ENCODE assay signal across 17 cellular contexts in the genomic region with DNA sequence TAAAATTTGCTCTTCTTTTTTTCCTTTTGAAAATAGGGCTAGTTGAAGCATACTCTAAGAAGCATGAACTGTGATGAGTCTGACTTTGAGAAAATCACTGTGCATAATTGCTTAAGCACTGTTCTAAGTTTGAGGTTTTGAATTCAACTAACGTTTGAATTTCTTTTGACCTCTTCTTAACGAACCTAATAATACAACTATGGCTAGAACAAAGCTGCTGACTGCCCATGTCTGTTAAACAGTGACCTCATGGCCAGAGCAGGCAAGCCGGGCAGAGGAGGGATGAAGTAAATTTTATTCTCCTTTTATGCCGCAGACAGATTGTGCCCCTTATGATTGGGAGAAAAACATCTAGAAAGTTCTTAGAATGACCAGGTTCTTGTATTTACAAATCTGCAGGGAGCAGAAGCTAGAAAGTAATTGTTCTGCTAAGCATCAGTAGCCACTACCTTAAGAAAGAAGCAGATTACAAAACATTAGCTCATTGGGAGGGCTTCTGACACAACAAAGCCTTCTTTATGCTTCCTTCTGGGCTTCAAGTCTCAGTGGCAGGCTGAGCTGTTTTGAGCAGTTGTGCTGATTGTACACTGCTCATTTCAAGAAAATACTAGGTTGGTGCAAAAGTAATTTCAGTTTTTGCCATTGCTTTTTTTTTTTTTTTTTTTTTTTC.
DNase-seq lines count a peak whose midpoint lies in the region; ATAC-seq and TF ChIP-seq lines count a peak whose summit lies in the region.
"Had no signal": no experiment of that assay in that cellular context is flagged by ENCODE, and none has a peak within 500 bp of the region (broad histone marks: within the 10 kb centered on the region; RNA-seq: fewer than 3 reads in every experiment).

No MANE protein-coding gene starts in this region.

- H3K27ac ChIP-seq in PC-3 (ENCODE audit: low read length), result 0 out of 2 replicates have a peak overlapping the region, but pooled peaks have one; percentile 7
- H3K27ac ChIP-seq in esophagus muscularis mucosa (replicated peaks in 1 of 4), result peak overlapping the region; percentile 18 to 43 (median 30)
- H3K27ac ChIP-seq: BLaER1 treated with 17β-estradiol and CSF1 and Interleukin-3, amounts not matched to agents 10 nM and 100 nM had no signal

- TF ChIP-seq POLR2A in esophagus muscularis mucosa (IDR thresholded peaks at IDR 0.05; ENCODE audit: low read depth), result no peak

- H3K4me3 ChIP-seq in PC-3 (ENCODE audit: low read length), result no peak overlapping the region
- no peak overlapping the region for H3K4me3 ChIP-seq in esophagus muscularis mucosa
- H3K4me3 ChIP-seq: BLaER1 treated with 17β-estradiol and CSF1 and Interleukin-3, amounts not matched to agents 10 nM and 100 nM had no signal

- no peak for TF ChIP-seq EP300 in esophagus muscularis mucosa (IDR thresholded peaks at IDR 0.05)

- H2AFZ ChIP-seq in PC-3 (ENCODE audit: low read length), result no peak overlapping the region

- ATAC-seq in PC-3 (peak; percentile 42), HG02763 (IDR thresholded peaks at IDR 0.05; ENCODE audit: unreplicated experiment) (no peak), GM18498 (IDR thresholded peaks at IDR 0.05; ENCODE audit: unreplicated experiment) (no peak)
- ATAC-seq: activated CD8-positive, alpha-beta T cell treated with anti-CD3 and anti-CD28 coated beads for 36 hours; HepG2; naive thymus-derived CD4-positive, alpha-beta T cell; T-helper 17 cell had no signal

- H3K27me3 Mint-ChIP-seq in nephron (ENCODE audit: low read depth), result no peaks in the 10 kb centered on the region

- TF ChIP-seq CTCF in PC-3 (conservative IDR thresholded peaks at IDR 0.05; ENCODE audit: low read depth, low read length) (no peak), esophagus muscularis mucosa (IDR thresholded peaks at IDR 0.05) (no peak), nephron (IDR thresholded peaks at IDR 0.05; ENCODE audit: unreplicated experiment in 3 of 3) (no peak)

- no peaks in the 10 kb centered on the region for H3K9me2 ChIP-seq in PC-3 (replicated peaks; ENCODE audit: low read length)

- intact Hi-C loops in PC-3 (cut with micrococcal nuclease), result loop anchor here (10.0 kb wide), 1 partner anchor 604 kb away; no protein-coding TSS in a partner anchor
- intact Hi-C loops in esophagus muscularis mucosa (cut with DNase I), result loop anchor here (10.0 kb wide), 1 partner anchor 344 kb away; no protein-coding TSS in a partner anchor

- H3K4me3 Mint-ChIP-seq in nephron, result no peak overlapping the region
- H3K4me3 Mint-ChIP-seq: activated CD8-positive, alpha-beta T cell treated with anti-CD3 and anti-CD28 coated beads for 36 hours; naive thymus-derived CD4-positive, alpha-beta T cell; T-helper 17 cell had no signal

- no peak overlapping the region for H3K4me2 ChIP-seq in PC-3 (ENCODE audit: low read length)
- H3K4me2 ChIP-seq: BLaER1 treated with 17β-estradiol and CSF1 and Interleukin-3, amounts not matched to agents 10 nM and 100 nM had no signal

- H3K36me3 Mint-ChIP-seq in nephron (ENCODE audit: low read depth), result peaks cover 5% of the 10 kb centered on the region
- H3K36me3 Mint-ChIP-seq: naive thymus-derived CD4-positive, alpha-beta T cell had no signal

- H3K4me1 ChIP-seq in PC-3 (ENCODE audit: insufficient read depth, low read length) (peaks cover 8% of the 10 kb centered on the region; the same call in 1 of the 2 replicates), esophagus muscularis mucosa (peaks cover 0 to 26% (median 23%) of the 10 kb centered on the region in 4 donors)
- H3K4me1 ChIP-seq: BLaER1 treated with 17β-estradiol and CSF1 and Interleukin-3, amounts not matched to agents 10 nM and 100 nM had no signal

- H3K36me3 ChIP-seq in PC-3 (ENCODE audit: low read depth, low read length), result no peaks in the 10 kb centered on the region
- H3K36me3 ChIP-seq in esophagus muscularis mucosa, result peaks cover 0 to 8% (median 0%) of the 10 kb centered on the region in 4 donors
- H3K36me3 ChIP-seq: BLaER1 treated with 17β-estradiol and CSF1 and Interleukin-3, amounts not matched to agents 10 nM and 100 nM had no signal

- H3K9me3 Mint-ChIP-seq in nephron, result no peaks in the 10 kb centered on the region
- H3K9me3 Mint-ChIP-seq: activated CD8-positive, alpha-beta T cell treated with anti-CD3 and anti-CD28 coated beads for 36 hours had no signal

- H3K9me3 ChIP-seq in PC-3 (ENCODE audit: low read length), result no peaks in the 10 kb centered on the region
- H3K9me3 ChIP-seq in esophagus muscularis mucosa, result no peaks in the 10 kb centered on the region
- H3K9me3 ChIP-seq: BLaER1 treated with 17β-estradiol and CSF1 and Interleukin-3, amounts not matched to agents 10 nM and 100 nM had no signal

- DNase-seq in COLO829 (ENCODE audit: low spot score), result peak; percentile 64
- peak; percentile 11 for DNase-seq in PC-3
- no peak for DNase-seq in esophagus muscularis mucosa (ENCODE audit: extremely low spot score)
- no peak for DNase-seq in NCI-H446 (lab: John Stamatoyannopoulos, UW)
- DNase-seq in ureter (ENCODE audit: low spot score), result no peak
- DNase-seq: activated CD8-positive, alpha-beta T cell treated with anti-CD3 and anti-CD28 coated beads for 36 hours; activated naive CD4-positive, alpha-beta T cell treated with anti-CD3 and anti-CD28 coated beads, Interleukin-2, amount 50 U/mL, for 16 hours; effector CD4-positive, alpha-beta T cell; naive thymus-derived CD4-positive, alpha-beta T cell; NCI-H2029; stimulated activated CD4-positive, alpha-beta T cell treated with anti-CD3 and anti-CD28 coated beads, Interleukin-12 subunit alpha, Interleukin-12 subunit beta, amount 100 ng/mL, for 4 hours; T-helper 17 cell had no signal

- H3K79me2 ChIP-seq in PC-3 (ENCODE audit: low read length), result no peaks in the 10 kb centered on the region

- H3K4me1 Mint-ChIP-seq in nephron, result peaks cover under 1% of the 10 kb centered on the region
- H3K4me1 Mint-ChIP-seq: T-helper 17 cell had no signal

- BruUV-seq in PC-3 (replicated peaks; lab: Mats Ljungman, UMichigan), result no TSS peak

- CTCF ChIA-PET in PC-3 (lab: Charles Lee), result interaction anchor here (0.7 to 1.0 kb wide), 2 partner anchors 63 to 164 kb away, joined by 14 to 21 read pairs; no protein-coding TSS in a partner anchor

- 53% methylated on average over 4 of the region's 4 CpGs for WGBS in esophagus muscularis mucosa

- H3K9ac ChIP-seq in PC-3 (ENCODE audit: low read length), result 0 out of 2 replicates have a peak overlapping the region, but pooled peaks have one; percentile 5
- H3K9ac ChIP-seq: BLaER1 treated with 17β-estradiol and CSF1 and Interleukin-3, amounts not matched to agents 10 nM and 100 nM had no signal

- H4K20me1 ChIP-seq in PC-3 (ENCODE audit: low read length), result no peaks in the 10 kb centered on the region
- H4K20me1 ChIP-seq: BLaER1 treated with 17β-estradiol and CSF1 and Interleukin-3, amounts not matched to agents 10 nM and 100 nM had no signal

- H3K27me3 ChIP-seq in PC-3 (ENCODE audit: low read length) (no peaks in the 10 kb centered on the region), esophagus muscularis mucosa (no peaks in the 10 kb centered on the region)
- H3K27me3 ChIP-seq: BLaER1 treated with 17β-estradiol and CSF1 and Interleukin-3, amounts not matched to agents 10 nM and 100 nM had no signal

- POLR2A ChIA-PET in PC-3 (lab: Charles Lee; ENCODE audit: unreplicated experiment), result no interaction called here

- H3F3A ChIP-seq in PC-3 (ENCODE audit: low read length, unreplicated experiment), result no peaks in the 10 kb centered on the region

- H3K27ac Mint-ChIP-seq in nephron, result peak overlapping the region; percentile 65 to 71 (median 66)
- H3K27ac Mint-ChIP-seq: activated CD8-positive, alpha-beta T cell treated with anti-CD3 and anti-CD28 coated beads for 36 hours; naive thymus-derived CD4-positive, alpha-beta T cell; T-helper 17 cell had no signal

Comparison
In these comparisons a context has a peak if more than half of its experiments do, and no peak if none do; other contexts are left out.
1. DNase-seq: peak in COLO829 (single experiment) and PC-3 (single experiment); none in esophagus muscularis mucosa (single experiment), NCI-H446 (0 of 2) and ureter (single experiment).